Comparison of ENCODE assay signal across 23 cellular contexts in genomic region chr22:42836026-42836425, GRCh38. TPM values are rescaled to one million over a fixed set of nuclear protein-coding genes. Genes with fewer than 3 reads are reported as not detected.
DNase-seq lines count a peak whose midpoint lies in the region; ATAC-seq lines count a peak whose summit lies in the region.
"Had no signal": no experiment of that assay in that cellular context is flagged by ENCODE, and none has a peak within 500 bp of the region (broad histone marks: within the 10 kb centered on the region; RNA-seq: fewer than 3 reads in every experiment).

No MANE protein-coding gene starts in this region.

- DNase-seq in left lobe of liver (ENCODE audit: low spot score) (peak; percentile 16), mesenteric fat pad (ENCODE audit: low spot score) (peak; percentile 62), mesenchymal stem cell (no peak)
- peak; percentile 15 for DNase-seq in stimulated activated CD8-positive, alpha-beta memory T cell treated with anti-CD3 and anti-CD28 coated beads, Interleukin-4, amount 100 ng/mL, for 48 hours
- no peak for DNase-seq in activated T-cell treated with anti-CD3 and anti-CD28 coated beads, Interleukin-2, amount 50 U/mL, for 48 hours
- DNase-seq: 8988T; ACHN; BE2C; C1 segment of cervical spinal cord; CD4-positive, alpha-beta memory T cell; CD4-positive, CD25-positive, alpha-beta regulatory T cell; CD8-positive, alpha-beta memory T cell; COR-L47; DMS 273 treated with DMSO at 0.1 percent for 48 hours; DMS153; DMS53; DMS79; DND-41; EL; GDM1 had no signal

- H3K4me1 ChIP-seq in mesenchymal stem cell (ENCODE audit: control insufficient read depth, insufficient read depth, low read depth, low read length): peaks cover 11% of the 10 kb centered on the region
- H3K4me1 ChIP-seq: BE2C, BLaER1 had no signal

- no peak overlapping the region for H2AK5ac ChIP-seq in mesenchymal stem cell (ENCODE audit: low read length, severe bottlenecking)

- no peak overlapping the region for H2AFZ ChIP-seq in mesenchymal stem cell (ENCODE audit: low read depth, low read length)

- no peak overlapping the region for H2BK120ac ChIP-seq in mesenchymal stem cell (ENCODE audit: low read depth, low read length)

- no peak overlapping the region for H3K4ac ChIP-seq in mesenchymal stem cell (ENCODE audit: low read depth in 1 of 2, low read length in 2 of 2)

- no peak overlapping the region for H2BK15ac ChIP-seq in mesenchymal stem cell (ENCODE audit: low read depth, poor library complexity, severe bottlenecking)

- no peak overlapping the region for H3K14ac ChIP-seq in mesenchymal stem cell (ENCODE audit: low read length in 2 of 2)

- H3K4me3 ChIP-seq in mesenchymal stem cell (ENCODE audit: insufficient read depth in 1 of 2, low read depth in 1 of 2, low read length in 2 of 2): no peak overlapping the region
- H3K4me3 ChIP-seq: BLaER1, GM12878 had no signal

- H3K4me2 ChIP-seq in mesenchymal stem cell (ENCODE audit: low read length, poor library complexity, severe bottlenecking): no peak overlapping the region
- H3K4me2 ChIP-seq: BLaER1 had no signal

- H3K9ac ChIP-seq in mesenchymal stem cell (ENCODE audit: low read length): no peak overlapping the region
- H3K9ac ChIP-seq: BLaER1 had no signal

- H3K23ac ChIP-seq in mesenchymal stem cell (ENCODE audit: low read length in 2 of 2): no peak overlapping the region

- no peak for ATAC-seq in left lobe of liver
- ATAC-seq in GM21526 (IDR thresholded peaks at IDR 0.05; ENCODE audit: low FRiP score, unreplicated experiment): no peak
- ATAC-seq: GM12878 had no signal

- H4K8ac ChIP-seq in mesenchymal stem cell (ENCODE audit: low read length): no peak overlapping the region

- H3K27me3 ChIP-seq in mesenchymal stem cell (ENCODE audit: control insufficient read depth in 1 of 2, insufficient read depth in 1 of 2, low read length in 2 of 2): no peaks in the 10 kb centered on the region
- H3K27me3 ChIP-seq: BE2C, BLaER1 had no signal

- peaks cover 48 to 82% of the 10 kb centered on the region in 2 experiments for H3K36me3 ChIP-seq in mesenchymal stem cell (ENCODE audit: control insufficient read depth in 1 of 2, insufficient read depth in 2 of 2, low read depth in 1 of 2, low read length in 2 of 2)
- H3K36me3 ChIP-seq: BE2C had no signal

- H3K18ac ChIP-seq in mesenchymal stem cell (ENCODE audit: low read depth in 1 of 2, low read length in 2 of 2): no peak overlapping the region

- H2BK5ac ChIP-seq in mesenchymal stem cell (ENCODE audit: low read depth, low read length, poor library complexity, severe bottlenecking): no peak overlapping the region

- WGBS in mesenchymal stem cell: 96% methylated on average over 4 of the region's 5 CpGs

- H3K79me1 ChIP-seq in mesenchymal stem cell (replicated peaks; ENCODE audit: low read length, poor library complexity, severe bottlenecking): peaks cover 29% of the 10 kb centered on the region

- H2BK12ac ChIP-seq in mesenchymal stem cell (ENCODE audit: low read length in 2 of 2): no peak overlapping the region

- no peak overlapping the region for H3K27ac ChIP-seq in mesenchymal stem cell (ENCODE audit: low read length, poor library complexity, severe bottlenecking)
- H3K27ac ChIP-seq: BLaER1 had no signal

- no peak overlapping the region for H4K91ac ChIP-seq in mesenchymal stem cell (ENCODE audit: low read length)

- no peaks in the 10 kb centered on the region for H3K9me3 ChIP-seq in mesenchymal stem cell (ENCODE audit: control insufficient read depth, low read length)
- H3K9me3 ChIP-seq: BE2C, BLaER1 had no signal

RNA-seq across cellular contexts. Expression of gene ARFGAP3, which starts 21.0 kb away (rescaled TPM):
- 20.2 TPM for total RNA-seq in left lobe of liver
- 57.3 TPM for total RNA-seq in mesenteric fat pad
- polyA plus RNA-seq in mesenchymal stem cell (2013, experiment 1 of 2): 46.3 TPM
- 48.0 TPM for polyA plus RNA-seq in mesenchymal stem cell (2013, experiment 2 of 2)

Comparison
In these comparisons a context has a peak if more than half of its experiments do, and no peak if none do; other contexts are left out.
1. DNase-seq: peak in left lobe of liver (single experiment), mesenteric fat pad (single experiment) and stimulated activated CD8-positive, alpha-beta memory T cell treated with anti-CD3 and anti-CD28 coated beads, Interleukin-4, amount 100 ng/mL, for 48 hours (single experiment); none in mesenchymal stem cell (single experiment) and activated T-cell treated with anti-CD3 and anti-CD28 coated beads, Interleukin-2, amount 50 U/mL, for 48 hours (0 of 2).